Comparison of ENCODE assay signal across 12 cellular contexts in genomic region chr17:79028496-79029326, GRCh38. TPM values are rescaled to one million over a fixed set of nuclear protein-coding genes. Genes with fewer than 3 reads are reported as not detected.
A peak's percentile ranks its signal among the peaks of the same experiment; 100 is the strongest.
DNase-seq lines count a peak whose midpoint lies in the region; ATAC-seq and TF ChIP-seq lines count a peak whose summit lies in the region.
"Had no signal": no experiment of that assay in that cellular context is flagged by ENCODE, and none has a peak within 500 bp of the region (broad histone marks: within the 10 kb centered on the region; RNA-seq: fewer than 3 reads in every experiment).

No MANE protein-coding gene starts in this region.

- POLR2A ChIA-PET in A673 (lab: Charles Lee; ENCODE audit: low non-redundant PET) = no interaction called here

- H3K4me1 ChIP-seq in A673 (ENCODE audit: insufficient read depth, low read length, poor library complexity, severe bottlenecking) = peaks cover 38% of the 10 kb centered on the region
- peaks cover 45% of the 10 kb centered on the region in 2 donors for H3K4me1 ChIP-seq in adrenal gland (replicated peaks in 1 of 2)

- DNase-seq in A673 (ENCODE audit: low spot score) = no peak
- peak; percentile 9 for DNase-seq in GM13976 (ENCODE audit: low spot score)
- peak in 5 of 7 donors; percentile 11 to 56 (median 28) for DNase-seq in adrenal gland
- peak; percentile 80 for DNase-seq in mesenteric fat pad (ENCODE audit: low spot score)
- DNase-seq in KG1 (lab: John Stamatoyannopoulos, UW) = no peak
- DNase-seq in NCI-H2081 treated with DMSO at 0.1 percent for 48 hours (lab: John Stamatoyannopoulos, UW) = no peak
- DNase-seq in GM19240 (ENCODE audit: insufficient read length, low spot score) = no peak
- DNase-seq: activated naive CD4-positive, alpha-beta T cell treated with anti-CD3 and anti-CD28 coated beads, Interleukin-2, amount 10 ng/mL, durations not matched to agents 7 days and 5 days; NCI-H82; stimulated activated CD4-positive, alpha-beta T cell treated with anti-CD3 and anti-CD28 coated beads, Interleukin-15, amount 100 ng/mL, for 24 hours had no signal

- TF ChIP-seq POLR2A in adrenal gland (IDR thresholded peaks at IDR 0.05) = no peak

- H3K36me3 ChIP-seq in A673 (ENCODE audit: insufficient read depth, low read length, poor library complexity, severe bottlenecking) (no peaks in the 10 kb centered on the region), adrenal gland (replicated peaks in 1 of 2) (no peaks in the 10 kb centered on the region)

- 80 to 91% (median 81%) methylated on average over 12 to 17 of the region's 17 CpGs for WGBS in adrenal gland, 4 donors

- ATAC-seq in HG03520 (IDR thresholded peaks at IDR 0.05; ENCODE audit: unreplicated experiment) = no peak

- CTCF ChIA-PET in A673 (lab: Charles Lee) = interaction anchor here (0.7 kb wide), 1 partner anchor 17 kb away, joined by 3 read pairs; no protein-coding TSS in a partner anchor

- in situ Hi-C loops in GM13976 (cut with MboI; ENCODE audit: low sequenced_read_pairs, unreplicated experiment) = no loop called here

- H3K9me3 ChIP-seq in A673 (ENCODE audit: low read depth, low read length, poor library complexity, severe bottlenecking) (no peaks in the 10 kb centered on the region), adrenal gland (replicated peaks in 1 of 3) (no peaks in the 10 kb centered on the region)

- TF ChIP-seq CTCF in A673 (conservative IDR thresholded peaks at IDR 0.05; ENCODE audit: low read depth, low read length) = peak; percentile 46; the same call in 1 of the 2 replicates
- TF ChIP-seq CTCF in GM13976 (IDR thresholded peaks at IDR 0.05; ENCODE audit: borderline replicate concordance, control extremely low read depth, extremely low read depth, insufficient read depth, missing control alignments) = peak; percentile 19
- peak in 1 of 6 experiments; percentile 33 for TF ChIP-seq CTCF in adrenal gland (IDR thresholded peaks at IDR 0.05)

- H3K4me3 ChIP-seq in A673 (ENCODE audit: low read depth, low read length, poor library complexity, severe bottlenecking) (no peak overlapping the region), adrenal gland (peak overlapping the region in 1 of 4 donors; percentile 72)

- no peaks in the 10 kb centered on the region for H3K27me3 ChIP-seq in A673 (replicated peaks; ENCODE audit: insufficient read depth, low read depth, low read length, poor library complexity)
- no peaks in the 10 kb centered on the region for H3K27me3 ChIP-seq in adrenal gland

- intact Hi-C loops in A673 (cut with micrococcal nuclease; ENCODE audit: unreplicated experiment) (no loop called here), adrenal gland (cut with DNase I) (no loop called here)

- BruUV-seq in A673 (replicated peaks; lab: Mats Ljungman, UMichigan) = no TSS peak

- H3K27ac ChIP-seq in A673 (ENCODE audit: low read depth, low read length, poor library complexity, severe bottlenecking) (no peak overlapping the region), adrenal gland (peak overlapping the region; percentile 94 to 100 (median 95))
- H3K27ac ChIP-seq: epithelial cell of prostate had no signal

RNA-seq across cellular contexts. Expression of gene C1QTNF1, which starts 4.7 kb away (rescaled TPM):
- total RNA-seq in A673 (2021) = 3.8 and 6.3 TPM in 2 replicates
- total RNA-seq in adrenal gland = 100 to 1,000 TPM in 6 of 8 donors, 10 to 100 TPM in 2; 74.6 to 175 (median 137) TPM
- polyA plus RNA-seq in adrenal gland = 100 to 1,000 TPM in 1 of 3 donors, 10 to 100 TPM in 2; 17.2 to 147 (median 74.4) TPM
- 563 TPM for total RNA-seq in mesenteric fat pad

RNA-seq across cellular contexts. Expression of gene CANT1, which starts 19.1 kb away (rescaled TPM):
- total RNA-seq in A673 (2021) = 54.2 and 67.9 TPM in 2 replicates
- total RNA-seq in adrenal gland = 10 to 100 TPM; 36.5 to 78.3 (median 61.5) TPM
- polyA plus RNA-seq in adrenal gland = 10 to 100 TPM; 10.3 to 29.5 (median 10.7) TPM
- total RNA-seq in mesenteric fat pad = 37.9 TPM

RNA-seq across cellular contexts. Expression of gene ENGASE, which starts 45.9 kb away (rescaled TPM):
- 24.4 and 33.6 TPM in 2 replicates for total RNA-seq in A673 (2021)
- 10 to 100 TPM; 19.0 to 87.5 (median 31.1) TPM for total RNA-seq in adrenal gland
- 100 to 1,000 TPM in 1 of 3 donors, 10 to 100 TPM in 1, 1 to 10 TPM in 1; 8.6 to 155 (median 40.1) TPM for polyA plus RNA-seq in adrenal gland
- total RNA-seq in mesenteric fat pad = 38.8 TPM

RNA-seq across cellular contexts. Expression of gene LGALS3BP, which starts 49.0 kb away (rescaled TPM):
- 295 and 324 TPM in 2 replicates for total RNA-seq in A673 (2021)
- 1,000 to 10,000 TPM in 2 of 8 donors, 100 to 1,000 TPM in 6; 449 to 1,588 (median 791) TPM for total RNA-seq in adrenal gland
- polyA plus RNA-seq in adrenal gland = 100 to 1,000 TPM; 266 to 499 (median 286) TPM
- 417 TPM for total RNA-seq in mesenteric fat pad

Comparison
In these comparisons a context has a peak if more than half of its experiments do, and no peak if none do; other contexts are left out.
1. DNase-seq: peak in GM13976 (single experiment), adrenal gland (5 of 7) and mesenteric fat pad (single experiment); none in A673 (single experiment), KG1 (single experiment), NCI-H2081 treated with DMSO at 0.1 percent for 48 hours (single experiment) and GM19240 (single experiment).
2. RNA of gene C1QTNF1, which starts 4.7 kb away (total RNA-seq): 563 TPM in mesenteric fat pad (single experiment) and 74.6 to 175 TPM in adrenal gland; 3.8 to 6.3 TPM in A673; every median in the first group is over 10 times any median in the second.